28 cellular contexts compared by ENCODE assay signal in the genomic region with DNA sequence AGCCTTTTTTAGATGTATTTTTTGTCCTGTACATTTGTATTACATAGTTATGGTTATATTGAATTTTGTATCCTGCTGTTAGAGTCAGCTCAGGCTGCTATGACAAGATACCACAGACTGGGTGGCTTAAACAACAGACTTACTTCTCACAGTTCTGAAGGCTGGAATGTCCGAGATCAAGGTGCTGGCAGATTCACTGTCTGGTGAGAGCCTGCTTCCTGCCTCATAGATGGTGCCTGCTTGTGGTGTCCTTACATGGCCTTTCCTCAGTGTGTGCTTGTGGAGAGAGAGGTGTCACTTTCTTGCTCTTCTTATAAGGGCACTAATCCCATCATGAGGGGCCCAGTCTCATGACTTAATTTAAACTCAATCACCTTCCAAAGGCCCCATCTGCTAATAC. TPM values are rescaled to one million over a fixed set of nuclear protein-coding genes. Genes with fewer than 3 reads are reported as not detected.
DNase-seq lines count a peak whose midpoint lies in the region; ATAC-seq, FAIRE-seq and TF ChIP-seq lines count a peak whose summit lies in the region.
"Had no signal": no experiment of that assay in that cellular context is flagged by ENCODE, and none has a peak within 500 bp of the region (broad histone marks: within the 10 kb centered on the region; RNA-seq: fewer than 3 reads in every experiment).

No MANE protein-coding gene starts in this region.

- H3K4me3 Mint-ChIP-seq in activated T-helper 2 cell treated with anti-CD3 and anti-CD28 coated beads, Interferon-gamma antibody, Interleukin-2, Interleukin-4, amounts not matched to agents 10 μg/mL and 5 μg/mL and 100 μg/mL, durations not matched to agents 14 hours and 24 hours and 36 hours (ENCODE audit: low read depth): no peak overlapping the region
- H3K4me3 Mint-ChIP-seq: activated T-helper 17 cell treated with anti-CD3 and anti-CD28 coated beads, Interleukin-2, amount 50 U/mL, for 72 hours had no signal

- H3K4me1 ChIP-seq in HepG2 (ENCODE audit: insufficient read depth, low read length): peaks cover 13% of the 10 kb centered on the region
- no peaks in the 10 kb centered on the region for H3K4me1 ChIP-seq in right lobe of liver
- H3K4me1 ChIP-seq in MM.1S (ENCODE audit: low read length): peaks cover 55% of the 10 kb centered on the region
- peaks cover 9 to 24% (median 17%) of the 10 kb centered on the region in 4 donors for H3K4me1 ChIP-seq in esophagus muscularis mucosa
- H3K4me1 ChIP-seq: BE2C, Peyer's patch had no signal

- no peak for ATAC-seq in HepG2
- ATAC-seq in right lobe of liver: no peak
- ATAC-seq: A549; activated naive CD4-positive, alpha-beta T cell treated with anti-CD3 and anti-CD28 coated beads, Interleukin-2, amount 50 U/mL, for 72 hours; activated T-helper 17 cell treated with anti-CD3 and anti-CD28 coated beads, Interleukin-2, amount 50 U/mL, for 72 hours; GM12878 had no signal

- in situ Hi-C loops in HepG2 (cut with HindIII; ENCODE audit: extremely low pct_ligation_motif_present, low pct_unique_long_range_greater_than_20kb): no loop called here

- no peak overlapping the region for H3K27ac Mint-ChIP-seq in activated T-helper 2 cell treated with anti-CD3 and anti-CD28 coated beads, Interferon-gamma antibody, Interleukin-2, Interleukin-4, amounts not matched to agents 10 μg/mL and 5 μg/mL and 100 μg/mL, durations not matched to agents 14 hours and 24 hours and 36 hours
- H3K27ac Mint-ChIP-seq: activated naive CD4-positive, alpha-beta T cell treated with anti-CD3 and anti-CD28 coated beads, Interleukin-2, amount 50 U/mL, for 72 hours; activated T-helper 17 cell treated with anti-CD3 and anti-CD28 coated beads, Interleukin-2, amount 50 U/mL, for 72 hours had no signal

- H3K9me2 ChIP-seq in MM.1S (replicated peaks; ENCODE audit: insufficient read depth, low read length): no peaks in the 10 kb centered on the region

- DNase-seq in HepG2 (ENCODE audit: low spot score) (no peak), right lobe of liver (no peak), MM.1S (peak; percentile 23), esophagus muscularis mucosa (ENCODE audit: extremely low spot score) (peak; percentile 47), NCI-H748 (lab: John Stamatoyannopoulos, UW; ENCODE audit: unreplicated experiment) (no peak), NCI-H774 (lab: John Stamatoyannopoulos, UW) (no peak)
- DNase-seq in activated T-helper 2 cell treated with anti-CD3 and anti-CD28 coated beads, Interferon-gamma antibody, Interleukin-2, Interleukin-4, amounts not matched to agents 10 μg/mL and 5 μg/mL and 100 μg/mL, durations not matched to agents 14 hours and 24 hours and 36 hours (ENCODE audit: low spot score): no peak
- no peak for DNase-seq in activated CD8-positive, alpha-beta memory T cell treated with anti-CD3 and anti-CD28 coated beads for 24 hours
- DNase-seq: activated CD4-positive, alpha-beta T cell treated with anti-CD3 and anti-CD28 coated beads for 48 hours; aorta; BE2C; central memory CD4-positive, alpha-beta T cell; DMS153; HCEC 1CT; mammary epithelial cell; NCI-H1417 treated with DMSO at 0.1 percent for 48 hours; NCI-H446 treated with DMSO at 0.1 percent for 48 hours; Peyer's patch; SIG-M5; small intestine; stimulated activated CD4-positive, alpha-beta T cell treated with anti-CD3 and anti-CD28 coated beads, Interleukin-2, amount 100 ng/mL, for 24 hours; substantia nigra; upper lobe of left lung had no signal

- H3K36me3 ChIP-seq in HepG2 (replicated peaks in 1 of 2; ENCODE audit: control insufficient read depth in 1 of 2, insufficient read depth in 2 of 2, low read length in 2 of 2) (no peaks in the 10 kb centered on the region), right lobe of liver (no peaks in the 10 kb centered on the region), MM.1S (replicated peaks; ENCODE audit: insufficient read depth, low read length) (no peaks in the 10 kb centered on the region), esophagus muscularis mucosa (no peaks in the 10 kb centered on the region)
- H3K36me3 ChIP-seq: BE2C, Peyer's patch, upper lobe of left lung had no signal

- peaks cover 80% of the 10 kb centered on the region for H3K4me1 Mint-ChIP-seq in activated T-helper 2 cell treated with anti-CD3 and anti-CD28 coated beads, Interferon-gamma antibody, Interleukin-2, Interleukin-4, amounts not matched to agents 10 μg/mL and 5 μg/mL and 100 μg/mL, durations not matched to agents 14 hours and 24 hours and 36 hours (ENCODE audit: low read depth)

- H3K27ac ChIP-seq in HepG2 (ENCODE audit: extremely low read length, insufficient read depth, low read length) (no peak overlapping the region), right lobe of liver (no peak overlapping the region), MM.1S (ENCODE audit: low read length) (peak overlapping the region; percentile 12; the same call in 1 of the 2 replicates), esophagus muscularis mucosa (replicated peaks in 1 of 4) (no peak overlapping the region)
- H3K27ac ChIP-seq: A549, neutrophil, Peyer's patch, upper lobe of left lung had no signal

- no peaks in the 10 kb centered on the region for H3K27me3 Mint-ChIP-seq in activated T-helper 2 cell treated with anti-CD3 and anti-CD28 coated beads, Interferon-gamma antibody, Interleukin-2, Interleukin-4, amounts not matched to agents 10 μg/mL and 5 μg/mL and 100 μg/mL, durations not matched to agents 14 hours and 24 hours and 36 hours (ENCODE audit: low read depth)
- H3K27me3 Mint-ChIP-seq: activated T-helper 17 cell treated with anti-CD3 and anti-CD28 coated beads, Interleukin-2, amount 50 U/mL, for 72 hours had no signal

- H3K9me3 ChIP-seq in HepG2 (ENCODE audit: low read length) (no peaks in the 10 kb centered on the region), right lobe of liver (no peaks in the 10 kb centered on the region), MM.1S (replicated peaks; ENCODE audit: insufficient read depth, low read length) (no peaks in the 10 kb centered on the region), esophagus muscularis mucosa (no peaks in the 10 kb centered on the region)
- H3K9me3 ChIP-seq: A549, BE2C, neutrophil, Peyer's patch, upper lobe of left lung had no signal

- WGBS in HepG2 (ENCODE audit: low lambda C conversion rate): 0% methylated on average over 1 of the region's 1 CpG
- 60% methylated on average over 1 of the region's 1 CpG for WGBS in right lobe of liver (ENCODE audit: insufficient coverage, low coverage, low lambda C conversion rate, missing lambda C conversion rate)
- 40% methylated on average over 1 of the region's 1 CpG for WGBS in esophagus muscularis mucosa

- no peak overlapping the region for H3K4me3 ChIP-seq in HepG2 (replicated peaks in 1 of 3; ENCODE audit: insufficient read depth in 1 of 3, low read depth in 2 of 3, low read length in 3 of 3)
- H3K4me3 ChIP-seq in right lobe of liver: no peak overlapping the region
- no peak overlapping the region for H3K4me3 ChIP-seq in MM.1S (ENCODE audit: low read length)
- no peak overlapping the region for H3K4me3 ChIP-seq in esophagus muscularis mucosa
- H3K4me3 ChIP-seq: A549, GM12878, Peyer's patch, upper lobe of left lung had no signal

- TF ChIP-seq POLR2A in HepG2 (IDR thresholded peaks at IDR 0.05; ENCODE audit: insufficient read depth in 1 of 2, low read depth in 2 of 2, low read length in 2 of 2) (no peak), right lobe of liver (IDR thresholded peaks at IDR 0.05) (no peak), esophagus muscularis mucosa (IDR thresholded peaks at IDR 0.05; ENCODE audit: low read depth) (no peak)

- H3K9ac ChIP-seq in HepG2 (ENCODE audit: insufficient read depth, low read depth, low read length) (no peak overlapping the region), MM.1S (ENCODE audit: low read length) (no peak overlapping the region)

- H3K4me2 ChIP-seq in HepG2 (ENCODE audit: low read depth, low read length) (no peak overlapping the region), MM.1S (ENCODE audit: low read depth, low read length) (peak overlapping the region; percentile 27; the same call in 1 of the 2 replicates)
- H3K4me2 ChIP-seq: A549 had no signal

- peaks cover 6% of the 10 kb centered on the region for H3K36me3 Mint-ChIP-seq in activated T-helper 2 cell treated with anti-CD3 and anti-CD28 coated beads, Interferon-gamma antibody, Interleukin-2, Interleukin-4, amounts not matched to agents 10 μg/mL and 5 μg/mL and 100 μg/mL, durations not matched to agents 14 hours and 24 hours and 36 hours (ENCODE audit: low read depth)
- H3K36me3 Mint-ChIP-seq: activated naive CD4-positive, alpha-beta T cell treated with anti-CD3 and anti-CD28 coated beads, Interleukin-2, amount 50 U/mL, for 72 hours had no signal

- TF ChIP-seq EP300 in HepG2 (IDR thresholded peaks at IDR 0.05; ENCODE audit: low read depth in 2 of 2, low read length in 2 of 2) (no peak), HepG2 (CRISPR knock-in tag; IDR thresholded peaks at IDR 0.05; ENCODE audit: borderline replicate concordance) (no peak), esophagus muscularis mucosa (IDR thresholded peaks at IDR 0.05) (no peak)

- no TSS peak for BruUV-seq in HepG2 (replicated peaks; lab: Mats Ljungman, UMichigan)

- POLR2A ChIA-PET in HepG2 (lab: Yijun Ruan, JAX): no interaction called here

- FAIRE-seq in HepG2 (lab: Jason Lieb, UNC): no peak
- FAIRE-seq: A549, GM12878, small intestine had no signal

- no peak overlapping the region for H2AFZ ChIP-seq in HepG2 (ENCODE audit: low read length)
- no peak overlapping the region for H2AFZ ChIP-seq in MM.1S (ENCODE audit: low read length)

- H3K79me2 ChIP-seq in HepG2 (ENCODE audit: insufficient read depth, low read length) (no peaks in the 10 kb centered on the region), MM.1S (ENCODE audit: low read length) (no peaks in the 10 kb centered on the region)

- no peaks in the 10 kb centered on the region for H4K20me1 ChIP-seq in HepG2 (ENCODE audit: insufficient read depth, low read length)
- H4K20me1 ChIP-seq in MM.1S (ENCODE audit: insufficient read depth, low read length): no peaks in the 10 kb centered on the region

- TF ChIP-seq CTCF in HepG2 (CRISPR knock-in tag; IDR thresholded peaks at IDR 0.05) (no peak), right lobe of liver (IDR thresholded peaks at IDR 0.05) (no peak), MM.1S (IDR thresholded peaks at IDR 0.05; ENCODE audit: low read length) (no peak), esophagus muscularis mucosa (IDR thresholded peaks at IDR 0.05) (no peak)

- CTCF ChIA-PET in HepG2 (lab: Yijun Ruan, JAX; ENCODE audit: low intra/inter-chr PET ratio, low total read pairs): no interaction called here

- intact Hi-C loops in HepG2 (cut with micrococcal nuclease; ENCODE audit: unreplicated experiment): no loop called here
- intact Hi-C loops in right lobe of liver (cut with DNase I): no loop called here
- intact Hi-C loops in esophagus muscularis mucosa (cut with DNase I): no loop called here
- intact Hi-C loops in activated T-helper 2 cell treated with anti-CD3 and anti-CD28 coated beads, Interferon-gamma antibody, Interleukin-2, Interleukin-4, amounts not matched to agents 10 μg/mL and 5 μg/mL and 100 μg/mL, durations not matched to agents 14 hours and 24 hours and 36 hours (cut with micrococcal nuclease): no loop called here

- H3K9me3 Mint-ChIP-seq in activated T-helper 2 cell treated with anti-CD3 and anti-CD28 coated beads, Interferon-gamma antibody, Interleukin-2, Interleukin-4, amounts not matched to agents 10 μg/mL and 5 μg/mL and 100 μg/mL, durations not matched to agents 14 hours and 24 hours and 36 hours: peaks cover 4% of the 10 kb centered on the region
- H3K9me3 Mint-ChIP-seq: activated naive CD4-positive, alpha-beta T cell treated with anti-CD3 and anti-CD28 coated beads, Interleukin-2, amount 50 U/mL, for 72 hours; activated T-helper 17 cell treated with anti-CD3 and anti-CD28 coated beads, Interleukin-2, amount 50 U/mL, for 72 hours had no signal

- H3K27me3 ChIP-seq in HepG2 (ENCODE audit: control insufficient read depth in 1 of 2, insufficient read depth in 2 of 2, low read length in 2 of 2) (peaks cover 0 to 13% of the 10 kb centered on the region in 2 experiments; a peak in 1 of 5 replicates), right lobe of liver (no peaks in the 10 kb centered on the region), MM.1S (replicated peaks; ENCODE audit: insufficient read depth, low read length) (no peaks in the 10 kb centered on the region), esophagus muscularis mucosa (no peaks in the 10 kb centered on the region)
- H3K27me3 ChIP-seq: BE2C, neutrophil, Peyer's patch, upper lobe of left lung had no signal

- TF ChIP-seq RAD21 in HepG2 (CRISPR knock-in tag; IDR thresholded peaks at IDR 0.05): no peak

- peaks cover 11% of the 10 kb centered on the region for H3F3A ChIP-seq in MM.1S (ENCODE audit: insufficient read depth, low read length)

RNA-seq across cellular contexts. Expression of gene MYSM1, which starts 23.1 kb away (rescaled TPM):
- 11.0 and 19.2 TPM in 2 replicates for total RNA-seq in HepG2 (2016; rRNA removed; fragmentation: Illumina TruSeq; extraction: Trizol)
- 10.5 and 11.5 TPM in 2 replicates for total RNA-seq in HepG2 (2016; cell fraction: cytosol; rRNA removed; fragmentation: Illumina TruSeq; extraction: Trizol; ENCODE audit: low read depth)
- 11.5 and 21.8 TPM in 2 replicates for total RNA-seq in HepG2 (2016; cell fraction: insoluble cytoplasmic fraction; rRNA removed; fragmentation: Illumina TruSeq; extraction: Trizol)
- 6.9 and 9.8 TPM in 2 replicates for total RNA-seq in HepG2 (2016; cell fraction: membrane; rRNA removed; fragmentation: Illumina TruSeq; extraction: Trizol)
- total RNA-seq in HepG2 (2016; cell fraction: nucleus; rRNA removed; fragmentation: Illumina TruSeq; extraction: Trizol): 75.4 and 76.0 TPM in 2 replicates
- polyA plus RNA-seq in HepG2 (2011; rRNA removed): 24.1 and 27.2 TPM in 2 replicates
- polyA plus RNA-seq in HepG2 (2011; cell fraction: cytosol; rRNA removed): 3.1 and 4.3 TPM in 2 replicates
- polyA plus RNA-seq in HepG2 (2011; cell fraction: nucleus; rRNA removed): 67.2 and 78.6 TPM in 2 replicates
- 20.6 and 32.1 TPM in 2 replicates for polyA plus RNA-seq in HepG2 (2012)
- polyA plus RNA-seq in HepG2 (2016; cell fraction: cytosol; fragmentation: Illumina TruSeq; extraction: Trizol; ENCODE audit: low read depth): 0.43 and 0.72 TPM in 2 replicates
- 9.9 TPM in 2 replicates for polyA plus RNA-seq in HepG2 (2016; cell fraction: insoluble cytoplasmic fraction; fragmentation: Illumina TruSeq; extraction: Trizol; ENCODE audit: low read depth)
- 1.3 and 1.5 TPM in 2 replicates for polyA plus RNA-seq in HepG2 (2016; cell fraction: membrane; fragmentation: Illumina TruSeq; extraction: Trizol; ENCODE audit: low read depth)
- 93.8 and 104 TPM in 2 replicates for polyA plus RNA-seq in HepG2 (2016; cell fraction: nucleus; fragmentation: Illumina TruSeq; extraction: Trizol; ENCODE audit: insufficient read depth, low read depth)
- 7.1 and 12.9 TPM in 2 replicates for polyA minus RNA-seq in HepG2 (2011; rRNA and poly(A)+ RNA removed; ENCODE audit: low replicate concordance)
- 5.7 and 7.3 TPM in 2 replicates for polyA minus RNA-seq in HepG2 (2011; cell fraction: cytosol; rRNA and poly(A)+ RNA removed)
- 186 and 225 TPM in 2 replicates for polyA minus RNA-seq in HepG2 (2011; cell fraction: nucleus; rRNA and poly(A)+ RNA removed)
- total RNA-seq in right lobe of liver: 10 to 100 TPM; 10.2 to 16.3 (median 11.6) TPM
- total RNA-seq in esophagus muscularis mucosa: 10 to 100 TPM in 3 of 4 donors, 1 to 10 TPM in 1; 9.3 to 17.1 (median 14.0) TPM
- total RNA-seq in activated T-helper 2 cell treated with anti-CD3 and anti-CD28 coated beads, Interferon-gamma antibody, Interleukin-2, Interleukin-4, amounts not matched to agents 10 μg/mL and 5 μg/mL and 100 μg/mL, durations not matched to agents 14 hours and 24 hours and 36 hours: 44.3 and 50.1 TPM in 2 replicates

Comparison
In these comparisons a context has a peak if more than half of its experiments do, and no peak if none do; other contexts are left out.
1. DNase-seq: peak in MM.1S (single experiment) and esophagus muscularis mucosa (single experiment); none in HepG2 (single experiment), right lobe of liver (0 of 3), NCI-H748 (single experiment), activated T-helper 2 cell treated with anti-CD3 and anti-CD28 coated beads, Interferon-gamma antibody, Interleukin-2, Interleukin-4, amounts not matched to agents 10 μg/mL and 5 μg/mL and 100 μg/mL, durations not matched to agents 14 hours and 24 hours and 36 hours (single experiment), NCI-H774 (single experiment) and activated CD8-positive, alpha-beta memory T cell treated with anti-CD3 and anti-CD28 coated beads for 24 hours (single experiment).